8 cellular contexts compared by ENCODE assay signal in genomic region chr15:65286704-65287514, GRCh38. TPM values are rescaled to one million over a fixed set of nuclear protein-coding genes. Genes with fewer than 3 reads are reported as not detected.
DNase-seq lines count a peak whose midpoint lies in the region; TF ChIP-seq lines count a peak whose summit lies in the region.

A gene with protein sequence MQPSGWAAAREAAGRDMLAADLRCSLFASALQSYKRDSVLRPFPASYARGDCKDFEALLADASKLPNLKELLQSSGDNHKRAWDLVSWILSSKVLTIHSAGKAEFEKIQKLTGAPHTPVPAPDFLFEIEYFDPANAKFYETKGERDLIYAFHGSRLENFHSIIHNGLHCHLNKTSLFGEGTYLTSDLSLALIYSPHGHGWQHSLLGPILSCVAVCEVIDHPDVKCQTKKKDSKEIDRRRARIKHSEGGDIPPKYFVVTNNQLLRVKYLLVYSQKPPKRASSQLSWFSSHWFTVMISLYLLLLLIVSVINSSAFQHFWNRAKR (minus strand): TSS chr15:65286883. CDS start chr15:65286426, 457 bp downstream.

- peak within 1 kb of the TSS; percentile 85 to 88 for H3K18ac ChIP-seq in mesenchymal stem cell (ENCODE audit: low read depth in 1 of 2, low read length in 2 of 2)

- no peak within 1 kb of the TSS for H2BK5ac ChIP-seq in mesenchymal stem cell (ENCODE audit: low read depth, low read length, poor library complexity, severe bottlenecking)

- peak; percentile 93 for DNase-seq in COR-L47 (lab: John Stamatoyannopoulos, UW)
- DNase-seq in GM20000 (ENCODE audit: low spot score), result peak; percentile 95
- peak; percentile 43 for DNase-seq in HS-5 (ENCODE audit: low read depth)
- DNase-seq in NK-92 (lab: John Stamatoyannopoulos, UW; ENCODE audit: unreplicated experiment), result peak; percentile 34
- DNase-seq in activated CD8-positive, alpha-beta memory T cell treated with anti-CD3 and anti-CD28 coated beads for 1 hour (ENCODE audit: extremely low read depth in 1 of 2, low read depth in 1 of 2), result peak; percentile 76 to 89
- DNase-seq in effector CD4-positive, alpha-beta T cell, result peak; percentile 87
- DNase-seq in mesenchymal stem cell, result peak; percentile 77
- DNase-seq in stimulated activated CD8-positive, alpha-beta memory T cell treated with anti-CD3 and anti-CD28 coated beads, Interleukin-12 subunit alpha, Interleukin-12 subunit beta, amount 100 ng/mL, for 4 hours (ENCODE audit: low read depth), result peak; percentile 90

- WGBS in mesenchymal stem cell, result 2% methylated on average over 55 of the region's 62 CpGs

- H3K4me3 ChIP-seq in mesenchymal stem cell (ENCODE audit: insufficient read depth in 1 of 2, low read depth in 1 of 2, low read length in 2 of 2), result peak within 1 kb of the TSS; percentile 69 to 81

- peak within 1 kb of the TSS in 1 of 2 experiments; percentile 94 for H3K14ac ChIP-seq in mesenchymal stem cell (ENCODE audit: low read length in 2 of 2)

- no peak within 1 kb of the TSS for H3K27ac ChIP-seq in mesenchymal stem cell (ENCODE audit: low read length, poor library complexity, severe bottlenecking)

- peak within 1 kb of the TSS; percentile 12 for H2BK120ac ChIP-seq in mesenchymal stem cell (ENCODE audit: low read depth, low read length)

- peak within 1 kb of the TSS; percentile 39 to 85 for H3K4ac ChIP-seq in mesenchymal stem cell (ENCODE audit: low read depth in 1 of 2, low read length in 2 of 2)

- H3K4me2 ChIP-seq in mesenchymal stem cell (ENCODE audit: low read length, poor library complexity, severe bottlenecking), result peak within 1 kb of the TSS; percentile 90

- H3K79me1 ChIP-seq in mesenchymal stem cell (replicated peaks; ENCODE audit: low read length, poor library complexity, severe bottlenecking), result peaks cover 18% of the 10 kb centered on the region

- H4K8ac ChIP-seq in mesenchymal stem cell (ENCODE audit: low read length), result peak within 1 kb of the TSS; percentile 82

- H3K9me3 ChIP-seq in mesenchymal stem cell (ENCODE audit: control insufficient read depth, low read length), result no peaks in the 10 kb centered on the region

- peak within 1 kb of the TSS; percentile 95 for H2AFZ ChIP-seq in mesenchymal stem cell (ENCODE audit: low read depth, low read length)

- H3K9ac ChIP-seq in mesenchymal stem cell (ENCODE audit: low read length), result peak within 1 kb of the TSS; percentile 79

- H2BK12ac ChIP-seq in mesenchymal stem cell (ENCODE audit: low read length in 2 of 2), result peak within 1 kb of the TSS; percentile 79 to 90

- H2BK15ac ChIP-seq in mesenchymal stem cell (ENCODE audit: low read depth, poor library complexity, severe bottlenecking), result peak within 1 kb of the TSS; percentile 78

- peak; percentile 44 for TF ChIP-seq CTCF in GM20000 (IDR thresholded peaks at IDR 0.05; ENCODE audit: extremely low read depth, missing control alignments)

- H2AK5ac ChIP-seq in mesenchymal stem cell (ENCODE audit: low read length, severe bottlenecking), result no peak within 1 kb of the TSS

- H3K23ac ChIP-seq in mesenchymal stem cell (ENCODE audit: low read length in 2 of 2), result peak within 1 kb of the TSS in 1 of 2 experiments; percentile 46

- H4K91ac ChIP-seq in mesenchymal stem cell (ENCODE audit: low read length), result peak within 1 kb of the TSS; percentile 88

- no peaks in the 10 kb centered on the region for H3K36me3 ChIP-seq in mesenchymal stem cell (ENCODE audit: control insufficient read depth in 1 of 2, insufficient read depth in 2 of 2, low read depth in 1 of 2, low read length in 2 of 2)

- peaks cover 8% of the 10 kb centered on the region for H3K4me1 ChIP-seq in mesenchymal stem cell (ENCODE audit: control insufficient read depth, insufficient read depth, low read depth, low read length)

- H3K27me3 ChIP-seq in mesenchymal stem cell (ENCODE audit: control insufficient read depth in 1 of 2, insufficient read depth in 1 of 2, low read length in 2 of 2), result no peaks in the 10 kb centered on the region

RNA-seq across cellular contexts. Expression of the gene that starts here (rescaled TPM):
- polyA plus RNA-seq in mesenchymal stem cell (2013, experiment 1 of 2), result 3.5 TPM
- 3.9 TPM for polyA plus RNA-seq in mesenchymal stem cell (2013, experiment 2 of 2)

Comparison
In these comparisons a context has a peak if more than half of its experiments do, and no peak if none do; other contexts are left out.
1. DNase-seq: peak in every context shown above with its lines; median percentile 95 in GM20000; 93 in COR-L47; 90 in stimulated activated CD8-positive, alpha-beta memory T cell treated with anti-CD3 and anti-CD28 coated beads, Interleukin-12 subunit alpha, Interleukin-12 subunit beta, amount 100 ng/mL, for 4 hours; 87 in effector CD4-positive, alpha-beta T cell; 82 in activated CD8-positive, alpha-beta memory T cell treated with anti-CD3 and anti-CD28 coated beads for 1 hour; 77 in mesenchymal stem cell; 43 in HS-5; 34 in NK-92.